20 cellular contexts compared by ENCODE assay signal in the genomic region with DNA sequence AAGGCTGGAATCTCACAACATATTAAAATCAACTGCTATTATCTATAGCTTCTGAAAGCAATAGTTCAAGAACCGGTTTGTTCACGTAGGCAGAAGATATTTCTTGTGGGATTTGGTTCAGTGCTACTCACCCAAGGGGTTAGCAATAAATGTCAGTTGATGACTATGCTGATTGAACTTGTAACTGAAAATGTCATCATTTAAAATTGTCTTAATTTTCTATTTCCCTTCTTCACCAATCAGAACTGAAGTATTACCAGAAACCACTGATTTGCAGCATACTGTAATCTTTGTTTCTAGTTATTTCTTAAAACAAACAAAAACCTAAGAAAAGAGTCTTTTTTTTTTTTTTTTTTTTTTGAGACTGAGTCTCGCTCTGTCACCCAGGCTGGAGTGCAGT. TPM values are rescaled to one million over a fixed set of nuclear protein-coding genes. Genes with fewer than 3 reads are reported as not detected.
DNase-seq lines count a peak whose midpoint lies in the region; ATAC-seq and TF ChIP-seq lines count a peak whose summit lies in the region.
"Had no signal": no experiment of that assay in that cellular context is flagged by ENCODE, and none has a peak within 500 bp of the region (broad histone marks: within the 10 kb centered on the region; RNA-seq: fewer than 3 reads in every experiment).

No MANE protein-coding gene starts in this region.

- H3K27ac ChIP-seq in OCI-LY7 (ENCODE audit: low read depth, low read length, poor library complexity, severe bottlenecking): no peak overlapping the region
- H3K27ac ChIP-seq: breast epithelium, left lung had no signal

- H3K9me2 ChIP-seq in OCI-LY7 (ENCODE audit: insufficient read depth, low read length): no peaks in the 10 kb centered on the region

- H3K79me2 ChIP-seq in OCI-LY7 (ENCODE audit: insufficient read depth, low read depth, low read length): no peaks in the 10 kb centered on the region

- H3K4me1 ChIP-seq in OCI-LY7 (ENCODE audit: insufficient read depth, low read length, poor library complexity, severe bottlenecking): peaks cover 24% of the 10 kb centered on the region
- H3K4me1 ChIP-seq: breast epithelium had no signal

- ATAC-seq in GM19025 (IDR thresholded peaks at IDR 0.05; ENCODE audit: low read depth, unreplicated experiment): peak; percentile 26
- peak; percentile 33 for ATAC-seq in HG02798 (IDR thresholded peaks at IDR 0.05; ENCODE audit: poor library complexity, unreplicated experiment)
- peak; percentile 57 for ATAC-seq in HG03575 (IDR thresholded peaks at IDR 0.05; ENCODE audit: extremely low read depth, insufficient number of reproducible peaks, low FRiP score, unreplicated experiment)
- ATAC-seq in HG03280 (IDR thresholded peaks at IDR 0.05; ENCODE audit: unreplicated experiment): no peak
- ATAC-seq: activated T-cell treated with anti-CD3 and anti-CD28 coated beads, Interleukin-2, amount 50 U/mL, for 4 hours; gastroesophageal sphincter; left lung; mucosa of descending colon; Right ventricle myocardium inferior had no signal

- POLR2A ChIA-PET in OCI-LY7 (lab: Charles Lee): interaction anchor here (0.6 to 1.5 kb wide), 4 partner anchors 10 to 592 kb away, joined by 3 to 6 read pairs (median 3); no protein-coding TSS in a partner anchor

- no peaks in the 10 kb centered on the region for H3K9me3 ChIP-seq in OCI-LY7 (ENCODE audit: low read length)
- H3K9me3 ChIP-seq: breast epithelium, gastroesophageal sphincter, left lung, mucosa of descending colon had no signal

- CTCF ChIA-PET in OCI-LY7 (lab: Charles Lee; ENCODE audit: unreplicated experiment): no interaction called here

- intact Hi-C loops in OCI-LY7 (cut with micrococcal nuclease; ENCODE audit: unreplicated experiment) (loop anchor here (5.0 kb wide), 1 partner anchor 157 kb away; no protein-coding TSS in a partner anchor), head of caudate nucleus (cut with DNase I) (no loop called here)

- no peak overlapping the region for H3K4me2 ChIP-seq in OCI-LY7 (ENCODE audit: low read length)

- H4K20me1 ChIP-seq in OCI-LY7 (ENCODE audit: insufficient read depth, low read length): no peaks in the 10 kb centered on the region

- no peak overlapping the region for H3K4me3 ChIP-seq in GM12865 (ENCODE audit: low read depth, low read length)
- H3K4me3 ChIP-seq in OCI-LY7 (ENCODE audit: low read depth, low read length, poor library complexity, severe bottlenecking): no peak overlapping the region
- H3K4me3 ChIP-seq: breast epithelium, gastroesophageal sphincter, left lung, mucosa of descending colon had no signal

- DNase-seq in GM12865 (ENCODE audit: low read depth) (peak; percentile 81), NCI-H1436 (lab: John Stamatoyannopoulos, UW) (no peak), OCI-LY7 (ENCODE audit: low spot score) (no peak), head of caudate nucleus (no peak)
- DNase-seq: ACHN; activated CD4-positive, alpha-beta T cell treated with anti-CD3 and anti-CD28 coated beads, Interleukin-2, amount 50 U/mL, for 4 hours; activated T-cell treated with anti-CD3 and anti-CD28 coated beads, Interleukin-2, amount 50 U/mL, for 4 hours; CD4-positive, CD25-positive, alpha-beta regulatory T cell; dermis blood vessel endothelial cell; left lung; mucosa of descending colon; NCI-H146; NCI-H446 had no signal

- H3K36me3 ChIP-seq in OCI-LY7 (ENCODE audit: insufficient read depth, low read length): no peaks in the 10 kb centered on the region
- H3K36me3 ChIP-seq: breast epithelium, gastroesophageal sphincter, left lung had no signal

- no peak overlapping the region for H2AFZ ChIP-seq in OCI-LY7 (ENCODE audit: low read length)

- TF ChIP-seq CTCF in GM12865 (IDR thresholded peaks at IDR 0.05; ENCODE audit: insufficient read depth, low read depth, low read length, missing control alignments) (no peak), OCI-LY7 (conservative IDR thresholded peaks at IDR 0.05; ENCODE audit: low read length) (no peak)

- no TSS peak for BruUV-seq in OCI-LY7 (replicated peaks; lab: Mats Ljungman, UMichigan)

RNA-seq across cellular contexts. Expression of a gene that starts 46.1 kb away (rescaled TPM):
- 0.26 and 0.66 TPM in 2 replicates for total RNA-seq in OCI-LY7 (2014; rRNA removed; shearing (Covaris generic))
- total RNA-seq in OCI-LY7 (2022): 2.9 and 3.2 TPM in 2 replicates

RNA-seq across cellular contexts. Expression of a gene that starts 46.2 kb away (rescaled TPM):
- total RNA-seq in OCI-LY7 (2014; rRNA removed; shearing (Covaris generic)): 3.8 and 5.9 TPM in 2 replicates
- 31.7 and 36.0 TPM in 2 replicates for total RNA-seq in OCI-LY7 (2022)
